ENCODE assay signal across 1 cellular context in the genomic region with DNA sequence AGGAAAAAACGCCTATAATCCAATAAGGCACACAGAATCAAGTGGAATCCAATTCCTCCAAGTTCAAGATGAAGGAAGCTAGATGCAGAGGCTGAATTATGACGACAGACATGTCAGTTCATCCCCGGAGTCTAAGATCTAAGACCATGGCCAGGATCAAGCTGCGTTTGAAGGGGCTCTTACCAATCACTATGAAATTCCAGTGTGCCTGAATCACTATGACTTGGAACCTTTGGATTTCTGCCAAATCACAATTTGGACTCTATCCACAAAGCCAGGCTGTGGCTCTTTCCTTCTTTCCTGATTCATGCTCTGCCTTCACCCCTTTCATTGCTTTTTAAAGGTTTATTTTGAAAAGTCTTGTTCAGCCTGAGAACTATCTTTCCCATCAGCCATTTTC.
TF ChIP-seq lines count a peak whose summit lies in the region.

No MANE protein-coding gene starts in this region.

TF ChIP-seq in HepG2, 621 proteins besides CTCF, POLR2A, EP300 and RAD21 (continued from another document):
- no peak for TF ChIP-seq ZNF879 (CRISPR knock-in tag; IDR thresholded peaks at IDR 0.05)
- TF ChIP-seq, protein P1, sequence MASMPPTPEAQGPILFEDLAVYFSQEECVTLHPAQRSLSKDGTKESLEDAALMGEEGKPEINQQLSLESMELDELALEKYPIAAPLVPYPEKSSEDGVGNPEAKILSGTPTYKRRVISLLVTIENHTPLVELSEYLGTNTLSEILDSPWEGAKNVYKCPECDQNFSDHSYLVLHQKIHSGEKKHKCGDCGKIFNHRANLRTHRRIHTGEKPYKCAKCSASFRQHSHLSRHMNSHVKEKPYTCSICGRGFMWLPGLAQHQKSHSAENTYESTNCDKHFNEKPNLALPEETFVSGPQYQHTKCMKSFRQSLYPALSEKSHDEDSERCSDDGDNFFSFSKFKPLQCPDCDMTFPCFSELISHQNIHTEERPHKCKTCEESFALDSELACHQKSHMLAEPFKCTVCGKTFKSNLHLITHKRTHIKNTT (CRISPR knock-in tag; IDR thresholded peaks at IDR 0.05), result no peak
- no peak for TF ChIP-seq ZMAT3 (CRISPR knock-in tag; conservative IDR thresholded peaks at IDR 0.05)
- TF ChIP-seq, protein P2, sequence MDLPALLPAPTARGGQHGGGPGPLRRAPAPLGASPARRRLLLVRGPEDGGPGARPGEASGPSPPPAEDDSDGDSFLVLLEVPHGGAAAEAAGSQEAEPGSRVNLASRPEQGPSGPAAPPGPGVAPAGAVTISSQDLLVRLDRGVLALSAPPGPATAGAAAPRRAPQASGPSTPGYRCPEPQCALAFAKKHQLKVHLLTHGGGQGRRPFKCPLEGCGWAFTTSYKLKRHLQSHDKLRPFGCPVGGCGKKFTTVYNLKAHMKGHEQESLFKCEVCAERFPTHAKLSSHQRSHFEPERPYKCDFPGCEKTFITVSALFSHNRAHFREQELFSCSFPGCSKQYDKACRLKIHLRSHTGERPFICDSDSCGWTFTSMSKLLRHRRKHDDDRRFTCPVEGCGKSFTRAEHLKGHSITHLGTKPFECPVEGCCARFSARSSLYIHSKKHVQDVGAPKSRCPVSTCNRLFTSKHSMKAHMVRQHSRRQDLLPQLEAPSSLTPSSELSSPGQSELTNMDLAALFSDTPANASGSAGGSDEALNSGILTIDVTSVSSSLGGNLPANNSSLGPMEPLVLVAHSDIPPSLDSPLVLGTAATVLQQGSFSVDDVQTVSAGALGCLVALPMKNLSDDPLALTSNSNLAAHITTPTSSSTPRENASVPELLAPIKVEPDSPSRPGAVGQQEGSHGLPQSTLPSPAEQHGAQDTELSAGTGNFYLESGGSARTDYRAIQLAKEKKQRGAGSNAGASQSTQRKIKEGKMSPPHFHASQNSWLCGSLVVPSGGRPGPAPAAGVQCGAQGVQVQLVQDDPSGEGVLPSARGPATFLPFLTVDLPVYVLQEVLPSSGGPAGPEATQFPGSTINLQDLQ (CRISPR knock-in tag; IDR thresholded peaks at IDR 0.05), result no peak
- no peak for TF ChIP-seq ZNF274 (CRISPR knock-in tag; IDR thresholded peaks at IDR 0.05)
